1 cellular context compared by ENCODE assay signal in the genomic region with DNA sequence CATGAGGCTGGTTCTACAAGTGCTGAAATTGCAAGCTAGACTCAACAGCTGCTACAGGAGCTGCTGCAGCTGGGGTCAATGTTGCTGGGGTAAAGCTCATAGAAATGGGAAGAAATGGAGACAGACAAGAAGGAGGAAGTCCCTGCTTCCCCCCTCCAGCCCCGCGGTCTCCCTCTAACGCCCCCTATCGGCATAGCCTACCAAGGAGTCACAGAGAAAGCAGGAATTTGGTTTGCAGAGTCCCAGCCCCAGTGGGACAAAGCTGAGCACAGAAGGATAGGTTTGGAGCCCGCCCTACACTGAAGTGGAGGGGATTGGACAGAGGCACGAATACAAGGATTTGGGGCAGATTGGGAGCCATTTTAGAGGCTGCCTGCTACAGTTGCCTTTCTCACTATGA.
TF ChIP-seq lines count a peak whose summit lies in the region.

No MANE protein-coding gene starts in this region.

TF ChIP-seq in GM23338, 12 proteins besides CTCF, POLR2A, EP300 and RAD21 (continued from another document):
- TF ChIP-seq, protein P1, sequence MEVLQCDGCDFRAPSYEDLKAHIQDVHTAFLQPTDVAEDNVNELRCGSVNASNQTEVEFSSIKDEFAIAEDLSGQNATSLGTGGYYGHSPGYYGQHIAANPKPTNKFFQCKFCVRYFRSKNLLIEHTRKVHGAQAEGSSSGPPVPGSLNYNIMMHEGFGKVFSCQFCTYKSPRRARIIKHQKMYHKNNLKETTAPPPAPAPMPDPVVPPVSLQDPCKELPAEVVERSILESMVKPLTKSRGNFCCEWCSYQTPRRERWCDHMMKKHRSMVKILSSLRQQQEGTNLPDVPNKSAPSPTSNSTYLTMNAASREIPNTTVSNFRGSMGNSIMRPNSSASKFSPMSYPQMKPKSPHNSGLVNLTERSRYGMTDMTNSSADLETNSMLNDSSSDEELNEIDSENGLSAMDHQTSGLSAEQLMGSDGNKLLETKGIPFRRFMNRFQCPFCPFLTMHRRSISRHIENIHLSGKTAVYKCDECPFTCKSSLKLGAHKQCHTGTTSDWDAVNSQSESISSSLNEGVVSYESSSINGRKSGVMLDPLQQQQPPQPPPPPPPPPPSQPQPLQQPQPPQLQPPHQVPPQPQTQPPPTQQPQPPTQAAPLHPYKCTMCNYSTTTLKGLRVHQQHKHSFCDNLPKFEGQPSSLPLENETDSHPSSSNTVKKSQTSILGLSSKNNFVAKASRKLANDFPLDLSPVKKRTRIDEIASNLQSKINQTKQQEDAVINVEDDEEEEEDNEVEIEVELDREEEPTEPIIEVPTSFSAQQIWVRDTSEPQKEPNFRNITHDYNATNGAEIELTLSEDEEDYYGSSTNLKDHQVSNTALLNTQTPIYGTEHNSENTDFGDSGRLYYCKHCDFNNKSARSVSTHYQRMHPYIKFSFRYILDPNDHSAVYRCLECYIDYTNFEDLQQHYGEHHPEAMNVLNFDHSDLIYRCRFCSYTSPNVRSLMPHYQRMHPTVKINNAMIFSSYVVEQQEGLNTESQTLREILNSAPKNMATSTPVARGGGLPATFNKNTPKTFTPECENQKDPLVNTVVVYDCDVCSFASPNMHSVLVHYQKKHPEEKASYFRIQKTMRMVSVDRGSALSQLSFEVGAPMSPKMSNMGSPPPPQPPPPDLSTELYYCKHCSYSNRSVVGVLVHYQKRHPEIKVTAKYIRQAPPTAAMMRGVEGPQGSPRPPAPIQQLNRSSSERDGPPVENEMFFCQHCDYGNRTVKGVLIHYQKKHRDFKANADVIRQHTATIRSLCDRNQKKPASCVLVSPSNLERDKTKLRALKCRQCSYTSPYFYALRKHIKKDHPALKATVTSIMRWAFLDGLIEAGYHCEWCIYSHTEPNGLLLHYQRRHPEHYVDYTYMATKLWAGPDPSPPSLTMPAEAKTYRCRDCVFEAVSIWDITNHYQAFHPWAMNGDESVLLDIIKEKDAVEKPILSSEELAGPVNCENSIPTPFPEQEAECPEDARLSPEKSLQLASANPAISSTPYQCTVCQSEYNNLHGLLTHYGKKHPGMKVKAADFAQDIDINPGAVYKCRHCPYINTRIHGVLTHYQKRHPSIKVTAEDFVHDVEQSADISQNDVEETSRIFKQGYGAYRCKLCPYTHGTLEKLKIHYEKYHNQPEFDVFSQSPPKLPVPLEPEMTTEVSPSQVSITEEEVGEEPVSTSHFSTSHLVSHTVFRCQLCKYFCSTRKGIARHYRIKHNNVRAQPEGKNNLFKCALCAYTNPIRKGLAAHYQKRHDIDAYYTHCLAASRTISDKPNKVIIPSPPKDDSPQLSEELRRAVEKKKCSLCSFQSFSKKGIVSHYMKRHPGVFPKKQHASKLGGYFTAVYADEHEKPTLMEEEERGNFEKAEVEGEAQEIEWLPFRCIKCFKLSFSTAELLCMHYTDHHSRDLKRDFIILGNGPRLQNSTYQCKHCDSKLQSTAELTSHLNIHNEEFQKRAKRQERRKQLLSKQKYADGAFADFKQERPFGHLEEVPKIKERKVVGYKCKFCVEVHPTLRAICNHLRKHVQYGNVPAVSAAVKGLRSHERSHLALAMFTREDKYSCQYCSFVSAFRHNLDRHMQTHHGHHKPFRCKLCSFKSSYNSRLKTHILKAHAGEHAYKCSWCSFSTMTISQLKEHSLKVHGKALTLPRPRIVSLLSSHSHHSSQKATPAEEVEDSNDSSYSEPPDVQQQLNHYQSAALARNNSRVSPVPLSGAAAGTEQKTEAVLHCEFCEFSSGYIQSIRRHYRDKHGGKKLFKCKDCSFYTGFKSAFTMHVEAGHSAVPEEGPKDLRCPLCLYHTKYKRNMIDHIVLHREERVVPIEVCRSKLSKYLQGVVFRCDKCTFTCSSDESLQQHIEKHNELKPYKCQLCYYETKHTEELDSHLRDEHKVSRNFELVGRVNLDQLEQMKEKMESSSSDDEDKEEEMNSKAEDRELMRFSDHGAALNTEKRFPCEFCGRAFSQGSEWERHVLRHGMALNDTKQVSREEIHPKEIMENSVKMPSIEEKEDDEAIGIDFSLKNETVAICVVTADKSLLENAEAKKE (CRISPR knock-in tag; IDR thresholded peaks at IDR 0.05): no peak
- no peak for TF ChIP-seq EZH2phosphoT487 (IDR thresholded peaks at IDR 0.05; ENCODE audit: unreplicated experiment)
- TF ChIP-seq JUNB (IDR thresholded peaks at IDR 0.05; ENCODE audit: unreplicated experiment): no peak
- TF ChIP-seq NANOG (IDR thresholded peaks at IDR 0.05; ENCODE audit: borderline replicate concordance): no peak
- no peak for TF ChIP-seq STAT1 (IDR thresholded peaks at IDR 0.05; ENCODE audit: unreplicated experiment)
- no peak for TF ChIP-seq CREB1 (CRISPR knock-in tag; IDR thresholded peaks at IDR 0.05; ENCODE audit: low read depth)
